Comparison of ENCODE assay signal across 9 cellular contexts in genomic region chr16:29825145-29826044, GRCh38. TPM values are rescaled to one million over a fixed set of nuclear protein-coding genes. Genes with fewer than 3 reads are reported as not detected.
DNase-seq lines count a peak whose midpoint lies in the region; ATAC-seq, FAIRE-seq and TF ChIP-seq lines count a peak whose summit lies in the region.
"Had no signal": no experiment of that assay in that cellular context is flagged by ENCODE, and none has a peak within 500 bp of the region (broad histone marks: within the 10 kb centered on the region; RNA-seq: fewer than 3 reads in every experiment).

No MANE protein-coding gene starts in this region.

- peaks cover 52% of the 10 kb centered on the region for H3K4me1 ChIP-seq in PC-3 (ENCODE audit: insufficient read depth, low read length)

- POLR2A ChIA-PET in PC-3 (lab: Charles Lee; ENCODE audit: unreplicated experiment), result no interaction called here

- intact Hi-C loops in PC-3 (cut with micrococcal nuclease), result no loop called here

- H3F3A ChIP-seq in PC-3 (ENCODE audit: low read length, unreplicated experiment), result no peaks in the 10 kb centered on the region

- CTCF ChIA-PET in PC-3 (lab: Charles Lee), result no interaction called here

- H4K20me1 ChIP-seq in PC-3 (ENCODE audit: low read length), result no peaks in the 10 kb centered on the region

- H3K4me3 ChIP-seq in PC-3 (ENCODE audit: low read length) (peak overlapping the region; percentile 34; the same call in 1 of the 2 replicates), brain microvascular endothelial cell (ENCODE audit: low read depth, low read length) (peak overlapping the region; percentile 1)
- H3K4me3 ChIP-seq: SK-N-MC had no signal

- H3K27ac ChIP-seq in PC-3 (ENCODE audit: low read length) (peak overlapping the region; percentile 94), brain microvascular endothelial cell (peak overlapping the region; percentile 79), layer of hippocampus (ENCODE audit: low read depth, low read length) (peak overlapping the region; percentile 80)
- H3K27ac ChIP-seq: SK-N-MC had no signal

- no peaks in the 10 kb centered on the region for H3K9me2 ChIP-seq in PC-3 (replicated peaks; ENCODE audit: low read length)

- in situ Hi-C loops in brain microvascular endothelial cell (cut with HindIII; ENCODE audit: low pct_ligation_motif_present, low sequenced_read_pairs), result no loop called here

- BruUV-seq in PC-3 (replicated peaks; lab: Mats Ljungman, UMichigan), result no TSS peak

- peak overlapping the region; percentile 71 for H3K9ac ChIP-seq in PC-3 (ENCODE audit: low read length)

- peak; percentile 69 for DNase-seq in GM12891 (ENCODE audit: insufficient read length, low spot score)
- peak; percentile 70 for DNase-seq in PC-3
- peak; percentile 69 for DNase-seq in brain microvascular endothelial cell
- peak; percentile 57 for DNase-seq in stimulated activated naive CD8-positive, alpha-beta T cell treated with anti-CD3 and anti-CD28 coated beads, Interleukin-15, Interleukin-2, amounts not matched to agents 100 U/mL and 50 U/mL, for 24 hours
- DNase-seq in germinal center (ENCODE audit: low spot score), result no peak
- no peak for DNase-seq in Ammon's horn (ENCODE audit: low spot score)

- H3K9me3 ChIP-seq in PC-3 (ENCODE audit: low read length), result no peaks in the 10 kb centered on the region

- TF ChIP-seq CTCF in PC-3 (conservative IDR thresholded peaks at IDR 0.05; ENCODE audit: low read depth, low read length) (no peak), brain microvascular endothelial cell (IDR thresholded peaks at IDR 0.05; ENCODE audit: low read depth, low read length, missing control alignments) (no peak)

- no peak for FAIRE-seq in GM12891 (lab: Jason Lieb, UNC)

- H3K27me3 ChIP-seq in PC-3 (ENCODE audit: low read length), result no peaks in the 10 kb centered on the region
- no peaks in the 10 kb centered on the region for H3K27me3 ChIP-seq in brain microvascular endothelial cell (replicated peaks)
- no peaks in the 10 kb centered on the region for H3K27me3 ChIP-seq in layer of hippocampus (ENCODE audit: control insufficient read depth, insufficient read depth, low read length)

- no peaks in the 10 kb centered on the region for H3K36me3 ChIP-seq in PC-3 (ENCODE audit: low read depth, low read length)
- H3K36me3 ChIP-seq in brain microvascular endothelial cell (replicated peaks), result peaks cover 6% of the 10 kb centered on the region

- peaks cover 13% of the 10 kb centered on the region for H3K79me2 ChIP-seq in PC-3 (ENCODE audit: low read length)

- no peak for TF ChIP-seq POLR2A in GM12891 (IDR thresholded peaks at IDR 0.05; ENCODE audit: low read depth, low read length)

- peak overlapping the region; percentile 51; the same call in 1 of the 2 replicates for H2AFZ ChIP-seq in PC-3 (ENCODE audit: low read length)

- H3K4me2 ChIP-seq in PC-3 (ENCODE audit: low read length), result peak overlapping the region; percentile 69

- ATAC-seq in PC-3 (peak; percentile 37), HG03175 (IDR thresholded peaks at IDR 0.05; ENCODE audit: unreplicated experiment) (no peak)
- ATAC-seq in stimulated activated naive CD8-positive, alpha-beta T cell treated with anti-CD3 and anti-CD28 coated beads, Interleukin-15, Interleukin-2, amounts not matched to agents 100 U/mL and 50 U/mL, for 24 hours, result peak; percentile 70

TF ChIP-seq in GM12891, 5 proteins besides CTCF, POLR2A, EP300 and RAD21:
- TF ChIP-seq POLR2AphosphoS5 (IDR thresholded peaks at IDR 0.05; ENCODE audit: low read depth, low read length) (no peak), POU2F2 (IDR thresholded peaks at IDR 0.05; ENCODE audit: low read depth, low read length) (no peak), SPI1 (IDR thresholded peaks at IDR 0.05; ENCODE audit: low read depth, low read length) (no peak), PAX5 (IDR thresholded peaks at IDR 0.05; ENCODE audit: insufficient read depth, low read length, severe bottlenecking) (no peak), TAF1 (IDR thresholded peaks at IDR 0.05; ENCODE audit: low read depth, low read length) (no peak)

RNA-seq across cellular contexts. Expression of gene MVP, which starts 5.1 kb away (rescaled TPM):
- polyA plus RNA-seq in GM12891 (2012; ENCODE audit: low read depth, missing spikeins), result 56.5 TPM
- total RNA-seq in PC-3 (2014; rRNA removed), result 27.3 and 36.1 TPM in 2 replicates

RNA-seq across cellular contexts. Expression of gene PAGR1, which starts 9.4 kb away (rescaled TPM):
- 16.9 TPM for polyA plus RNA-seq in GM12891 (2012; ENCODE audit: low read depth, missing spikeins)
- 53.8 and 76.7 TPM in 2 replicates for total RNA-seq in PC-3 (2014; rRNA removed)

RNA-seq across cellular contexts. Expression of gene PRRT2, which starts 13.4 kb away (rescaled TPM):
- polyA plus RNA-seq in GM12891 (2012; ENCODE audit: low read depth, missing spikeins), result 0.36 TPM
- 0.35 and 0.40 TPM in 2 replicates for total RNA-seq in PC-3 (2014; rRNA removed)

RNA-seq across cellular contexts. Expression of gene MAZ, which starts 19.1 kb away (rescaled TPM):
- 133 TPM for polyA plus RNA-seq in GM12891 (2012; ENCODE audit: low read depth, missing spikeins)
- total RNA-seq in PC-3 (2014; rRNA removed), result 279 and 358 TPM in 2 replicates

RNA-seq across cellular contexts. Expression of gene KIF22, which starts 34.8 kb away (rescaled TPM):
- 52.3 TPM for polyA plus RNA-seq in GM12891 (2012; ENCODE audit: low read depth, missing spikeins)
- total RNA-seq in PC-3 (2014; rRNA removed), result 87.6 and 93.1 TPM in 2 replicates

Comparison
In these comparisons a context has a peak if more than half of its experiments do, and no peak if none do; other contexts are left out.
1. DNase-seq: peak in GM12891 (single experiment), PC-3 (single experiment), brain microvascular endothelial cell (single experiment) and stimulated activated naive CD8-positive, alpha-beta T cell treated with anti-CD3 and anti-CD28 coated beads, Interleukin-15, Interleukin-2, amounts not matched to agents 100 U/mL and 50 U/mL, for 24 hours (single experiment); none in germinal center (single experiment) and Ammon's horn (single experiment).
2. Peak in every context shown above with its lines, with median percentiles within 50 percentile points of each other: H3K27ac ChIP-seq.